In genomic region chr1:185531838-185532237, GRCh38 we compare ENCODE assay signal across 25 cellular contexts.
"Had no signal": no experiment of that assay in that cellular context is flagged by ENCODE, and none has a peak within 500 bp of the region (broad histone marks: within the 10 kb centered on the region; RNA-seq: fewer than 3 reads in every experiment).

No MANE protein-coding gene starts in this region.

- H3K27ac Mint-ChIP-seq: mesothelial cell of epicardium, naive B cell had no signal

- H3K4me3 ChIP-seq: dorsolateral prefrontal cortex, mucosa of descending colon, prostate gland, skin epidermis, spleen, suprapubic skin, transverse colon, upper lobe of right lung, uterus had no signal

- H3K36me3 ChIP-seq: prostate gland, spleen, suprapubic skin, transverse colon, upper lobe of right lung, uterus had no signal

- H3K27me3 Mint-ChIP-seq: stimulated activated naive CD8-positive, alpha-beta T cell treated with anti-CD3 and anti-CD28 coated beads, Interleukin-15, amount 100 ng/mL, for 72 hours had no signal

- H3K27me3 ChIP-seq: dorsolateral prefrontal cortex, spleen, suprapubic skin, transverse colon, upper lobe of right lung, uterus had no signal

- H3K36me3 Mint-ChIP-seq: mesothelial cell of epicardium; natural killer cell treated with Interleukin-12 subunit alpha and Interleukin-12 subunit beta and Interleukin-15 and Interleukin-18, amount 100 ng/mL, for 72 hours had no signal

- H3K4me1 Mint-ChIP-seq: neural crest cell had no signal

- H3K9me3 Mint-ChIP-seq: neural crest cell had no signal

- H3K4me3 Mint-ChIP-seq: mesothelial cell of epicardium; naive B cell; natural killer cell treated with Interleukin-12 subunit alpha and Interleukin-12 subunit beta and Interleukin-15 and Interleukin-18, amount 100 ng/mL, for 72 hours; neural crest cell; stimulated activated naive CD8-positive, alpha-beta T cell treated with anti-CD3 and anti-CD28 coated beads, Interleukin-15, amount 100 ng/mL, for 72 hours had no signal

- H3K4me1 ChIP-seq: prostate gland, uterus had no signal

- H3K27ac ChIP-seq: dorsolateral prefrontal cortex, prostate gland, skin epidermis, spleen, suprapubic skin, transverse colon, upper lobe of right lung, uterus had no signal

- H3K9me3 ChIP-seq: mucosa of descending colon, prostate gland, spleen, suprapubic skin, transverse colon, upper lobe of right lung, uterus had no signal

- DNase-seq: cortex of kidney; dorsolateral prefrontal cortex; effector CD4-positive, alpha-beta T cell; hypothalamus; kidney; mesenchymal stem cell; mucosa of descending colon; naive B cell; nucleus accumbens; right cardiac atrium; spleen; stimulated activated CD4-positive, alpha-beta T cell treated with anti-CD3 and anti-CD28 coated beads, Interleukin-15, amount 100 ng/mL, for 24 hours; stimulated activated CD4-positive, alpha-beta T cell treated with anti-CD3 and anti-CD28 coated beads, Interleukin-2, amount 100 ng/mL, for 48 hours; stimulated activated naive CD4-positive, alpha-beta T cell; stimulated activated naive CD8-positive, alpha-beta T cell treated with anti-CD3 and anti-CD28 coated beads, Interleukin-15, amount 100 ng/mL, for 72 hours; transverse colon; upper lobe of right lung; uterus had no signal

- ATAC-seq: left lobe of liver; mucosa of descending colon; natural killer cell treated with Interleukin-12 subunit alpha and Interleukin-12 subunit beta and Interleukin-15 and Interleukin-18, amount 100 ng/mL, for 72 hours; stimulated activated naive CD8-positive, alpha-beta T cell treated with anti-CD3 and anti-CD28 coated beads, Interleukin-15, amount 100 ng/mL, for 72 hours; upper lobe of right lung had no signal
